In genomic region chr1:204989266-204990058, GRCh38 we compare ENCODE assay signal across 9 cellular contexts. TPM values are rescaled to one million over a fixed set of nuclear protein-coding genes. Genes with fewer than 3 reads are reported as not detected.
DNase-seq lines count a peak whose midpoint lies in the region; ATAC-seq, FAIRE-seq and TF ChIP-seq lines count a peak whose summit lies in the region.
"Had no signal": no experiment of that assay in that cellular context is flagged by ENCODE, and none has a peak within 500 bp of the region (broad histone marks: within the 10 kb centered on the region; RNA-seq: fewer than 3 reads in every experiment).

No MANE protein-coding gene starts in this region.

- WGBS in K562 (ENCODE audit: insufficient coverage, low coverage, missing lambda C conversion rate) = 2% methylated on average over 16 of the region's 16 CpGs
- WGBS in hepatocyte (ENCODE audit: low lambda C conversion rate, missing lambda C conversion rate) = 52% methylated on average over 16 of the region's 16 CpGs

- POLR2A ChIA-PET in K562 (lab: Yijun Ruan, JAX) = interaction anchor here (0.6 to 1.2 kb wide), 9 partner anchors 10 to 267 kb away, joined by 3 to 5 read pairs (median 3); no protein-coding TSS in a partner anchor

- H2AFZ ChIP-seq in K562 (ENCODE audit: low read depth, low read length) (no peak overlapping the region), hepatocyte (no peak overlapping the region)

- H3K9me2 ChIP-seq in hepatocyte (replicated peaks; ENCODE audit: insufficient read depth) = no peaks in the 10 kb centered on the region

- no peak overlapping the region for H3K4me2 ChIP-seq in K562 (ENCODE audit: insufficient read depth, low read length)
- H3K4me2 ChIP-seq in hepatocyte = no peak overlapping the region

- ATAC-seq in K562 (peak; percentile 90), sciatic nerve (peak; percentile 92), HG02970 (IDR thresholded peaks at IDR 0.05; ENCODE audit: low FRiP score, unreplicated experiment) (no peak)

- in situ Hi-C loops in K562 (cut with MboI) = loop anchor here (10.0 kb wide), 1 partner anchor 535 kb away; no protein-coding TSS in a partner anchor

- CTCF ChIA-PET in K562 (lab: Yijun Ruan, JAX; ENCODE audit: low intra/inter-chr PET ratio) = interaction anchor here (0.6 to 2.4 kb wide), 7 partner anchors 71 to 336 kb away, joined by 3 to 16 read pairs (median 4); no protein-coding TSS in a partner anchor

- TF ChIP-seq CTCF in K562 (IDR thresholded peaks at IDR 0.05 in 2 of 3, conservative IDR thresholded peaks at IDR 0.05 in 1 of 3; ENCODE audit: insufficient read depth in 2 of 3, low read depth in 1 of 3, low read length in 3 of 3) = peak; percentile 95 to 99 (median 98)
- peak; percentile 99 for TF ChIP-seq CTCF in hepatocyte (IDR thresholded peaks at IDR 0.05; ENCODE audit: poor library complexity)

- H3K4me3 ChIP-seq in K562 = no peak overlapping the region
- no peak overlapping the region for H3K4me3 ChIP-seq in hepatocyte

- no peaks in the 10 kb centered on the region for H3K9me1 ChIP-seq in K562 (ENCODE audit: control insufficient read depth, insufficient read depth, low read length)

- peak; percentile 84 for FAIRE-seq in K562 (lab: Jason Lieb, UNC)
- FAIRE-seq: A204.1 had no signal

- no peak for TF ChIP-seq POLR2A in K562 (conservative IDR thresholded peaks at IDR 0.05)

- BruUV-seq in K562 (replicated peaks; lab: Mats Ljungman, UMichigan) = no TSS peak

- H3K27ac ChIP-seq in K562 (ENCODE audit: extremely low read depth, low read depth, low read length) = no peak overlapping the region
- no peak overlapping the region for H3K27ac ChIP-seq in hepatocyte

- H3K9me3 ChIP-seq in K562 (replicated peaks; ENCODE audit: control insufficient read depth, insufficient read depth, low read depth, low read length) = no peaks in the 10 kb centered on the region
- H3K9me3 ChIP-seq in hepatocyte (ENCODE audit: low read depth) = no peaks in the 10 kb centered on the region

- TF ChIP-seq RAD21 in K562 (CRISPR knock-in tag; conservative IDR thresholded peaks at IDR 0.05 in 1 of 2, IDR thresholded peaks at IDR 0.05 in 1 of 2) = peak; percentile 90 to 96

- peak; percentile 59 to 72 for DNase-seq in NCI-H524 (lab: John Stamatoyannopoulos, UW)
- no peak for DNase-seq in NCI-H524 treated with DMSO at 0.1 percent for 48 hours (lab: John Stamatoyannopoulos, UW)
- DNase-seq in NCI-H1694 (lab: John Stamatoyannopoulos, UW) = peak; percentile 92
- peak in 4 of 5 experiments; percentile 9 to 53 (median 12) for DNase-seq in T-helper 2 cell
- peak; percentile 71 to 90 (median 88) for DNase-seq in K562 (ENCODE audit: extremely low read depth in 1 of 4, low spot score in 3 of 4)
- peak; percentile 87 for DNase-seq in hepatocyte (ENCODE audit: low spot score)
- DNase-seq in sciatic nerve (ENCODE audit: low spot score) = peak; percentile 85

- no peak for TF ChIP-seq EP300 in K562 (IDR thresholded peaks at IDR 0.05; ENCODE audit: low read length)

- H3K9ac ChIP-seq in K562 (ENCODE audit: insufficient read depth in 1 of 2, low read depth in 2 of 2, low read length in 2 of 2) = no peak overlapping the region

- H3K79me2 ChIP-seq in K562 (ENCODE audit: control insufficient read depth, insufficient read depth, low read length) (no peaks in the 10 kb centered on the region), hepatocyte (no peaks in the 10 kb centered on the region)

- H3K36me3 ChIP-seq in K562 (ENCODE audit: control insufficient read depth, insufficient read depth, low read length) = no peaks in the 10 kb centered on the region
- no peaks in the 10 kb centered on the region for H3K36me3 ChIP-seq in hepatocyte (replicated peaks; ENCODE audit: insufficient read depth, low read depth)

- H4K20me1 ChIP-seq in K562 (replicated peaks; ENCODE audit: control insufficient read depth, insufficient read depth, low read length) = peaks cover 24% of the 10 kb centered on the region
- H4K20me1 ChIP-seq in hepatocyte (ENCODE audit: insufficient read depth, poor library complexity, severe bottlenecking) = no peaks in the 10 kb centered on the region

- H3K4me1 ChIP-seq in K562 (replicated peaks in 1 of 2; ENCODE audit: control insufficient read depth in 2 of 2, insufficient read depth in 2 of 2, low read length in 2 of 2) = peaks cover 2 to 6% of the 10 kb centered on the region in 2 experiments; a peak in 3 of 5 replicates
- no peaks in the 10 kb centered on the region for H3K4me1 ChIP-seq in hepatocyte (ENCODE audit: insufficient read depth)

- intact Hi-C loops in K562 (cut with micrococcal nuclease) (loop anchor here (1.0 to 5.0 kb wide), 3 partner anchors 72 to 267 kb away; no protein-coding TSS in a partner anchor), sciatic nerve (cut with DNase I) (loop anchor here (5.0 to 10.0 kb wide), 2 partner anchors 73 to 265 kb away; no protein-coding TSS in a partner anchor)

- H3K27me3 ChIP-seq in K562 (ENCODE audit: control insufficient read depth in 2 of 2, insufficient read depth in 2 of 2, low read length in 2 of 2) (peaks cover 48 to 87% of the 10 kb centered on the region in 2 experiments), hepatocyte (peaks cover 15% of the 10 kb centered on the region)

TF ChIP-seq in K562, 482 proteins besides CTCF, POLR2A, EP300 and RAD21 (continues in another document):
- TF ChIP-seq TRIM25 (IDR thresholded peaks at IDR 0.05; ENCODE audit: borderline replicate concordance) = no peak
- peak; percentile 92 for TF ChIP-seq SMC3 (conservative IDR thresholded peaks at IDR 0.05; ENCODE audit: insufficient read depth, low read depth, low read length)
- no peak for TF ChIP-seq GATAD2B (IDR thresholded peaks at IDR 0.05; ENCODE audit: borderline replicate concordance)
- TF ChIP-seq ATF3 (IDR thresholded peaks at IDR 0.05) = no peak
- no peak for TF ChIP-seq ATF3 (CRISPR knock-in tag; conservative IDR thresholded peaks at IDR 0.05)
- no peak for TF ChIP-seq ZBTB11 (CRISPR knock-in tag; IDR thresholded peaks at IDR 0.05)

RNA-seq across cellular contexts. Expression of gene CNTN2, which starts 53.5 kb away (rescaled TPM):
- total RNA-seq in K562 (2011; cell fraction: chromatin; rRNA removed; ENCODE audit: low replicate concordance) = not detected in 2 replicates
- not detected in 2 replicates for total RNA-seq in K562 (2011; cell fraction: nucleolus; rRNA removed)
- total RNA-seq in K562 (2011; cell fraction: nucleoplasm; rRNA removed) = not detected in 2 replicates
- total RNA-seq in K562 (2014; rRNA removed) (not detected in 2 replicates), K562 (2014; rRNA removed; fragmentation: Illumina TruSeq; extraction: Trizol) (not detected in 2 replicates), K562 (2015; rRNA removed; fragmentation: Illumina TruSeq; extraction: Trizol) (not detected in 2 replicates), K562 (2021) (not detected in 2 replicates), hepatocyte (0.36 and 9.7 TPM in 2 replicates), sciatic nerve (8.0 TPM)
- polyA plus RNA-seq in K562 (2011; rRNA removed) (not detected in 2 replicates), K562 (2014; fragmentation: Illumina TruSeq; extraction: Trizol) (not detected in 2 replicates), K562 (2014; fragmentation: Nextera tagmentation; extraction: Ambion mirVana) (not detected), K562 (2014; rRNA removed) (not detected in 2 replicates), hepatocyte (0.49 TPM in 1 of 2 replicates, not detected in the other)
- not detected in 2 replicates for polyA plus RNA-seq in K562 (2011; cell fraction: cytosol; rRNA removed)
- polyA plus RNA-seq in K562 (2011; cell fraction: nucleus; rRNA removed) = not detected in 2 replicates
- 0.06 and 0.17 TPM in 2 replicates for polyA plus RNA-seq in K562 (2012)
- polyA minus RNA-seq in K562 (2011; rRNA and poly(A)+ RNA removed) = not detected in 2 replicates
- not detected in 2 replicates for polyA minus RNA-seq in K562 (2011; cell fraction: cytosol; rRNA and poly(A)+ RNA removed)
- not detected in 2 replicates for polyA minus RNA-seq in K562 (2011; cell fraction: nucleus; rRNA and poly(A)+ RNA removed)
